1 cellular context compared by ENCODE assay signal in the genomic region with DNA sequence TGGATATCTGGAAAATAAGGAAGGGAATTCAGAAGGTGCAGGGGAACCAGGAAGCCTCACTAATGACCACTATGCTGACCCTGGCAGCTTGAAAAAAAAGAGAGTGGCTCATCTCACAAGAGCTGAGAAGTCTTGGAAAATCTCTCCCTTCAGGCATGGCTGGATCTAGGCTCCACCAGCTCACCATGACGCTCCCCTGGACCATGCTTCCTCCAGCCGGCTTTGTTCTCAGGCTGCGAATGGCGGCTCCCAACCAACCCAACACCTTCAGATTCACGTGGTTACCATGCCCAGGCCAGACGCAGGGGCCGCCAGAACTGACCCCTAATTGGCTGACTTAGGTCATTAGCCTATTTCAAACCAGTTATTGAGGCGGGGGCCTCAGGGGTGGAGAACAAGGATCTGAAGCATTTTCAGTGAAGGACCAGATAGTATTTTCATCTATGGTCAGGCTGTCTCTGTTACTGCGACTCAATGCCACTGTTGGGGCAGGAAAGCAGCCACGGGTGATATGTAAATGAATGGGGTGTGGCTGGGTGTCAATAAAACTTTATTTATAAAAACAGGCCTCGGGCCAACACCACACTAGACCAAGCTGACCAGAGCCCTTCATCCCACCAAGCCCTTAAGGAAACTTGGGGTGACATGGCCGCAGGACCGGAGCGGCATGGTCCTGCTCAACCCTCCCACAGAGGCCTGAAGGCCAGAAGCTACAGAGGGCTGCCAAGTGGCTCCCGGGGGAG.
TF ChIP-seq lines count a peak whose summit lies in the region.

No MANE protein-coding gene starts in this region.

TF ChIP-seq in K562, 482 proteins besides CTCF, POLR2A, EP300 and RAD21:
- TF ChIP-seq, protein P1, sequence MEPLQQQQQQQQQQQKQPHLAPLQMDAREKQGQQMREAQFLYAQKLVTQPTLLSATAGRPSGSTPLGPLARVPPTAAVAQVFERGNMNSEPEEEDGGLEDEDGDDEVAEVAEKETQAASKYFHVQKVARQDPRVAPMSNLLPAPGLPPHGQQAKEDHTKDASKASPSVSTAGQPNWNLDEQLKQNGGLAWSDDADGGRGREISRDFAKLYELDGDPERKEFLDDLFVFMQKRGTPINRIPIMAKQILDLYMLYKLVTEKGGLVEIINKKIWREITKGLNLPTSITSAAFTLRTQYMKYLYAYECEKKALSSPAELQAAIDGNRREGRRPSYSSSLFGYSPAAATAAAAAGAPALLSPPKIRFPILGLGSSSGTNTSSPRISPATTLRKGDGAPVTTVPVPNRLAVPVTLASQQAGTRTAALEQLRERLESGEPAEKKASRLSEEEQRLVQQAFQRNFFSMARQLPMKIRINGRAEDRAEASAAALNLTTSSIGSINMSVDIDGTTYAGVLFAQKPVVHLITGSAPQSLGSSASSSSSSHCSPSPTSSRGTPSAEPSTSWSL (CRISPR knock-in tag; IDR thresholded peaks at IDR 0.05; ENCODE audit: borderline replicate concordance), result no peak
- no peak for TF ChIP-seq RBM39 (optimal IDR thresholded peaks at IDR 0.05; ENCODE audit: low read depth, low read length)
- TF ChIP-seq, protein P2, sequence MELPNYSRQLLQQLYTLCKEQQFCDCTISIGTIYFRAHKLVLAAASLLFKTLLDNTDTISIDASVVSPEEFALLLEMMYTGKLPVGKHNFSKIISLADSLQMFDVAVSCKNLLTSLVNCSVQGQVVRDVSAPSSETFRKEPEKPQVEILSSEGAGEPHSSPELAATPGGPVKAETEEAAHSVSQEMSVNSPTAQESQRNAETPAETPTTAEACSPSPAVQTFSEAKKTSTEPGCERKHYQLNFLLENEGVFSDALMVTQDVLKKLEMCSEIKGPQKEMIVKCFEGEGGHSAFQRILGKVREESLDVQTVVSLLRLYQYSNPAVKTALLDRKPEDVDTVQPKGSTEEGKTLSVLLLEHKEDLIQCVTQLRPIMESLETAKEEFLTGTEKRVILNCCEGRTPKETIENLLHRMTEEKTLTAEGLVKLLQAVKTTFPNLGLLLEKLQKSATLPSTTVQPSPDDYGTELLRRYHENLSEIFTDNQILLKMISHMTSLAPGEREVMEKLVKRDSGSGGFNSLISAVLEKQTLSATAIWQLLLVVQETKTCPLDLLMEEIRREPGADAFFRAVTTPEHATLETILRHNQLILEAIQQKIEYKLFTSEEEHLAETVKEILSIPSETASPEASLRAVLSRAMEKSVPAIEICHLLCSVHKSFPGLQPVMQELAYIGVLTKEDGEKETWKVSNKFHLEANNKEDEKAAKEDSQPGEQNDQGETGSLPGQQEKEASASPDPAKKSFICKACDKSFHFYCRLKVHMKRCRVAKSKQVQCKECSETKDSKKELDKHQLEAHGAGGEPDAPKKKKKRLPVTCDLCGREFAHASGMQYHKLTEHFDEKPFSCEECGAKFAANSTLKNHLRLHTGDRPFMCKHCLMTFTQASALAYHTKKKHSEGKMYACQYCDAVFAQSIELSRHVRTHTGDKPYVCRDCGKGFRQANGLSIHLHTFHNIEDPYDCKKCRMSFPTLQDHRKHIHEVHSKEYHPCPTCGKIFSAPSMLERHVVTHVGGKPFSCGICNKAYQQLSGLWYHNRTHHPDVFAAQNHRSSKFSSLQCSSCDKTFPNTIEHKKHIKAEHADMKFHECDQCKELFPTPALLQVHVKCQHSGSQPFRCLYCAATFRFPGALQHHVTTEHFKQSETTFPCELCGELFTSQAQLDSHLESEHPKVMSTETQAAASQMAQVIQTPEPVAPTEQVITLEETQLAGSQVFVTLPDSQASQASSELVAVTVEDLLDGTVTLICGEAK (IDR thresholded peaks at IDR 0.05), result peak; percentile 94
- TF ChIP-seq, protein P2 (CRISPR knock-in tag; IDR thresholded peaks at IDR 0.05), result peak; percentile 94
- no peak for TF ChIP-seq TCFL5 (CRISPR knock-in tag; conservative IDR thresholded peaks at IDR 0.05)
- TF ChIP-seq MEF2D (tag; conservative IDR thresholded peaks at IDR 0.05; ENCODE audit: low read depth), result no peak
- TF ChIP-seq ZNF644 (tag; IDR thresholded peaks at IDR 0.05; ENCODE audit: low read depth), result no peak
- no peak for TF ChIP-seq SMARCE1 (IDR thresholded peaks at IDR 0.05)
- TF ChIP-seq, protein P3, sequence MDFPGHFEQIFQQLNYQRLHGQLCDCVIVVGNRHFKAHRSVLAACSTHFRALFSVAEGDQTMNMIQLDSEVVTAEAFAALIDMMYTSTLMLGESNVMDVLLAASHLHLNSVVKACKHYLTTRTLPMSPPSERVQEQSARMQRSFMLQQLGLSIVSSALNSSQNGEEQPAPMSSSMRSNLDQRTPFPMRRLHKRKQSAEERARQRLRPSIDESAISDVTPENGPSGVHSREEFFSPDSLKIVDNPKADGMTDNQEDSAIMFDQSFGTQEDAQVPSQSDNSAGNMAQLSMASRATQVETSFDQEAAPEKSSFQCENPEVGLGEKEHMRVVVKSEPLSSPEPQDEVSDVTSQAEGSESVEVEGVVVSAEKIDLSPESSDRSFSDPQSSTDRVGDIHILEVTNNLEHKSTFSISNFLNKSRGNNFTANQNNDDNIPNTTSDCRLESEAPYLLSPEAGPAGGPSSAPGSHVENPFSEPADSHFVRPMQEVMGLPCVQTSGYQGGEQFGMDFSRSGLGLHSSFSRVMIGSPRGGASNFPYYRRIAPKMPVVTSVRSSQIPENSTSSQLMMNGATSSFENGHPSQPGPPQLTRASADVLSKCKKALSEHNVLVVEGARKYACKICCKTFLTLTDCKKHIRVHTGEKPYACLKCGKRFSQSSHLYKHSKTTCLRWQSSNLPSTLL (IDR thresholded peaks at IDR 0.05), result no peak
- 0 out of 2 replicates have a peak, but pooled peaks have one; percentile 24 for TF ChIP-seq NFIC (IDR thresholded peaks at IDR 0.05)
